Comparison of ENCODE assay signal across 2 cellular contexts in the genomic region with DNA sequence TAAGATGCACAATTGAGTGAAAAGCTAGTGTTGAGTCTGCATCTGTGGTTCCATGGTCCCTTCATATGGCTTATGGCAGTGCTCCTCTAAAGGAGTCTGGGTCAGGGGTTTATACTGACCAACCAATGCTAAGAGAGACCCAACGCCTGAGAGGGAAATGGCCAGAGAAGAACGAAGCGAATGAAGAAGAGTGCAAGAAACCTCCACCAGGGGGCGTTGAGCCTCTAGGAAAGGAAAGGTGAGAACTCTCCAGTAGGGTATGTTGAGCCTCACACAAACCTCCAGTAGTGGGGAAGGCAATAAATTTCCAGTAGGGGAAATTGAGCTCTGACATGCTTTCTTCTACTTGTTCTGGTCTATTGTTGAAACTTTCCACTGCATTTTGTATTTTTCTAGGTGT.
TF ChIP-seq lines count a peak whose summit lies in the region.

No MANE protein-coding gene starts in this region.

TF ChIP-seq in GM23338, 12 proteins besides CTCF, POLR2A, EP300 and RAD21 (continued from another document):
- TF ChIP-seq ZNF462 (CRISPR knock-in tag; IDR thresholded peaks at IDR 0.05) = no peak
- TF ChIP-seq, protein P1, sequence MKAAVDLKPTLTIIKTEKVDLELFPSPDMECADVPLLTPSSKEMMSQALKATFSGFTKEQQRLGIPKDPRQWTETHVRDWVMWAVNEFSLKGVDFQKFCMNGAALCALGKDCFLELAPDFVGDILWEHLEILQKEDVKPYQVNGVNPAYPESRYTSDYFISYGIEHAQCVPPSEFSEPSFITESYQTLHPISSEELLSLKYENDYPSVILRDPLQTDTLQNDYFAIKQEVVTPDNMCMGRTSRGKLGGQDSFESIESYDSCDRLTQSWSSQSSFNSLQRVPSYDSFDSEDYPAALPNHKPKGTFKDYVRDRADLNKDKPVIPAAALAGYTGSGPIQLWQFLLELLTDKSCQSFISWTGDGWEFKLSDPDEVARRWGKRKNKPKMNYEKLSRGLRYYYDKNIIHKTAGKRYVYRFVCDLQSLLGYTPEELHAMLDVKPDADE (IDR thresholded peaks at IDR 0.05) = no peak
- TF ChIP-seq ZNF114 (CRISPR knock-in tag; IDR thresholded peaks at IDR 0.05) = no peak
- TF ChIP-seq POLR2AphosphoS5 (IDR thresholded peaks at IDR 0.05; ENCODE audit: low read depth) = no peak
- TF ChIP-seq CREB1 (CRISPR knock-in tag; IDR thresholded peaks at IDR 0.05; ENCODE audit: low read depth) = no peak
- no peak for TF ChIP-seq JUNB (IDR thresholded peaks at IDR 0.05; ENCODE audit: unreplicated experiment)
- TF ChIP-seq EZH2 (IDR thresholded peaks at IDR 0.05; ENCODE audit: low read depth, unreplicated experiment) = no peak
- TF ChIP-seq STAT1 (IDR thresholded peaks at IDR 0.05; ENCODE audit: unreplicated experiment) = no peak
- no peak for TF ChIP-seq ZNF331 (CRISPR knock-in tag; IDR thresholded peaks at IDR 0.05; ENCODE audit: low read depth)
- TF ChIP-seq NANOG (IDR thresholded peaks at IDR 0.05; ENCODE audit: borderline replicate concordance) = no peak
- TF ChIP-seq EZH2phosphoT487 (IDR thresholded peaks at IDR 0.05; ENCODE audit: unreplicated experiment) = no peak

TF ChIP-seq in SK-N-SH, 30 proteins besides CTCF, POLR2A, EP300 and RAD21 (continued from another document):
- TF ChIP-seq REST (IDR thresholded peaks at IDR 0.05; ENCODE audit: low read depth, low read length) = no peak
